Comparison of ENCODE assay signal across 1 cellular context in genomic region chr7:73301108-73301507, GRCh38.
TF ChIP-seq lines count a peak whose summit lies in the region.

No MANE protein-coding gene starts in this region.

TF ChIP-seq in K562, 482 proteins besides CTCF, POLR2A, EP300 and RAD21:
- TF ChIP-seq, protein P1, sequence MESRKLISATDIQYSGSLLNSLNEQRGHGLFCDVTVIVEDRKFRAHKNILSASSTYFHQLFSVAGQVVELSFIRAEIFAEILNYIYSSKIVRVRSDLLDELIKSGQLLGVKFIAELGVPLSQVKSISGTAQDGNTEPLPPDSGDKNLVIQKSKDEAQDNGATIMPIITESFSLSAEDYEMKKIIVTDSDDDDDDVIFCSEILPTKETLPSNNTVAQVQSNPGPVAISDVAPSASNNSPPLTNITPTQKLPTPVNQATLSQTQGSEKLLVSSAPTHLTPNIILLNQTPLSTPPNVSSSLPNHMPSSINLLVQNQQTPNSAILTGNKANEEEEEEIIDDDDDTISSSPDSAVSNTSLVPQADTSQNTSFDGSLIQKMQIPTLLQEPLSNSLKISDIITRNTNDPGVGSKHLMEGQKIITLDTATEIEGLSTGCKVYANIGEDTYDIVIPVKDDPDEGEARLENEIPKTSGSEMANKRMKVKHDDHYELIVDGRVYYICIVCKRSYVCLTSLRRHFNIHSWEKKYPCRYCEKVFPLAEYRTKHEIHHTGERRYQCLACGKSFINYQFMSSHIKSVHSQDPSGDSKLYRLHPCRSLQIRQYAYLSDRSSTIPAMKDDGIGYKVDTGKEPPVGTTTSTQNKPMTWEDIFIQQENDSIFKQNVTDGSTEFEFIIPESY (CRISPR knock-in tag; IDR thresholded peaks at IDR 0.05) = peak; percentile 42; the same call in 1 of the 2 replicates
